8 cellular contexts compared by ENCODE assay signal in genomic region chr2:98134138-98134537, GRCh38. TPM values are rescaled to one million over a fixed set of nuclear protein-coding genes. Genes with fewer than 3 reads are reported as not detected.
A peak's percentile ranks its signal among the peaks of the same experiment; 100 is the strongest.
DNase-seq lines count a peak whose midpoint lies in the region; ATAC-seq, FAIRE-seq and TF ChIP-seq lines count a peak whose summit lies in the region.

No MANE protein-coding gene starts in this region.

- no peak for FAIRE-seq in HepG2 (lab: Jason Lieb, UNC)

- H3K36me3 Mint-ChIP-seq in IgD-negative memory B cell, result no peaks in the 10 kb centered on the region
- no peaks in the 10 kb centered on the region for H3K36me3 Mint-ChIP-seq in activated naive CD8-positive, alpha-beta T cell treated with anti-CD3 and anti-CD28 coated beads, Interleukin-2, amount 50 U/mL, for 24 hours (ENCODE audit: low read depth)

- TF ChIP-seq CTCF in omental fat pad (IDR thresholded peaks at IDR 0.05), result no peak
- TF ChIP-seq CTCF in HepG2 (CRISPR knock-in tag; IDR thresholded peaks at IDR 0.05), result no peak

- 63% methylated on average over 9 of the region's 9 CpGs for WGBS in HepG2 (ENCODE audit: low lambda C conversion rate)

- POLR2A ChIA-PET in HepG2 (lab: Yijun Ruan, JAX), result no interaction called here

- no peak overlapping the region for H3K4me3 ChIP-seq in HepG2 (replicated peaks in 1 of 3; ENCODE audit: insufficient read depth in 1 of 3, low read depth in 2 of 3, low read length in 3 of 3)

- no TSS peak for BruUV-seq in HepG2 (replicated peaks; lab: Mats Ljungman, UMichigan)

- H3K27ac Mint-ChIP-seq in IgD-negative memory B cell, result peak overlapping the region in 2 of 3 donors; percentile 10 to 86
- H3K27ac Mint-ChIP-seq in activated naive CD8-positive, alpha-beta T cell treated with anti-CD3 and anti-CD28 coated beads, Interleukin-2, amount 50 U/mL, for 24 hours, result peak overlapping the region; percentile 87

- H3K9me3 ChIP-seq in HepG2 (ENCODE audit: low read length), result no peaks in the 10 kb centered on the region

- TF ChIP-seq RAD21 in HepG2 (CRISPR knock-in tag; IDR thresholded peaks at IDR 0.05), result no peak

- no peaks in the 10 kb centered on the region for H3K36me3 ChIP-seq in HepG2 (replicated peaks in 1 of 2; ENCODE audit: control insufficient read depth in 1 of 2, insufficient read depth in 2 of 2, low read length in 2 of 2)

- DNase-seq in activated naive CD8-positive, alpha-beta T cell treated with anti-CD3 and anti-CD28 coated beads, Interleukin-2, amount 50 U/mL, for 24 hours, result peak; percentile 68
- DNase-seq in omental fat pad (ENCODE audit: low spot score) (no peak), COLO829 (ENCODE audit: low spot score) (no peak), HepG2 (ENCODE audit: low spot score) (no peak), HPDE6-E6E7 (ENCODE audit: extremely low spot score) (no peak)

- H4K20me1 ChIP-seq in HepG2 (ENCODE audit: insufficient read depth, low read length), result no peaks in the 10 kb centered on the region

- TF ChIP-seq EP300 in HepG2 (IDR thresholded peaks at IDR 0.05; ENCODE audit: low read depth in 2 of 2, low read length in 2 of 2) (no peak), HepG2 (CRISPR knock-in tag; IDR thresholded peaks at IDR 0.05; ENCODE audit: borderline replicate concordance) (no peak)

- CTCF ChIA-PET in HepG2 (lab: Yijun Ruan, JAX; ENCODE audit: low intra/inter-chr PET ratio, low total read pairs), result no interaction called here

- H3K27me3 Mint-ChIP-seq in IgD-negative memory B cell, result no peaks in the 10 kb centered on the region
- peaks cover 8% of the 10 kb centered on the region for H3K27me3 Mint-ChIP-seq in activated naive CD8-positive, alpha-beta T cell treated with anti-CD3 and anti-CD28 coated beads, Interleukin-2, amount 50 U/mL, for 24 hours

- in situ Hi-C loops in HepG2 (cut with HindIII; ENCODE audit: extremely low pct_ligation_motif_present, low pct_unique_long_range_greater_than_20kb), result no loop called here

- no peak overlapping the region for H2AFZ ChIP-seq in HepG2 (ENCODE audit: low read length)

- H3K4me1 Mint-ChIP-seq in IgD-negative memory B cell, result peaks cover 8 to 18% (median 17%) of the 10 kb centered on the region in 3 donors
- H3K4me1 Mint-ChIP-seq in activated naive CD8-positive, alpha-beta T cell treated with anti-CD3 and anti-CD28 coated beads, Interleukin-2, amount 50 U/mL, for 24 hours, result peaks cover 32% of the 10 kb centered on the region

- H3K9me3 Mint-ChIP-seq in IgD-negative memory B cell, result no peaks in the 10 kb centered on the region
- H3K9me3 Mint-ChIP-seq in activated naive CD8-positive, alpha-beta T cell treated with anti-CD3 and anti-CD28 coated beads, Interleukin-2, amount 50 U/mL, for 24 hours, result no peaks in the 10 kb centered on the region

- no peaks in the 10 kb centered on the region for H3K79me2 ChIP-seq in HepG2 (ENCODE audit: insufficient read depth, low read length)

- no peak for TF ChIP-seq POLR2A in HepG2 (IDR thresholded peaks at IDR 0.05; ENCODE audit: insufficient read depth in 1 of 2, low read depth in 2 of 2, low read length in 2 of 2)

- ATAC-seq in GM19043 (IDR thresholded peaks at IDR 0.05; ENCODE audit: low read depth, unreplicated experiment) (peak; percentile 77), omental fat pad (ENCODE audit: low FRiP score) (peak; percentile 59), HG02759 (IDR thresholded peaks at IDR 0.05; ENCODE audit: unreplicated experiment) (no peak), HepG2 (no peak)
- ATAC-seq in activated naive CD8-positive, alpha-beta T cell treated with anti-CD3 and anti-CD28 coated beads, Interleukin-2, amount 50 U/mL, for 24 hours, result peak; percentile 96

- H3K27ac ChIP-seq in HepG2 (ENCODE audit: extremely low read length, insufficient read depth, low read length), result no peak overlapping the region

- H3K4me2 ChIP-seq in HepG2 (ENCODE audit: low read depth, low read length), result no peak overlapping the region

- H3K4me3 Mint-ChIP-seq in IgD-negative memory B cell, result peak overlapping the region in 2 of 4 donors; percentile 2 to 65
- peak overlapping the region; percentile 44 for H3K4me3 Mint-ChIP-seq in activated naive CD8-positive, alpha-beta T cell treated with anti-CD3 and anti-CD28 coated beads, Interleukin-2, amount 50 U/mL, for 24 hours

- H3K4me1 ChIP-seq in HepG2 (ENCODE audit: insufficient read depth, low read length), result no peaks in the 10 kb centered on the region

- H3K27me3 ChIP-seq in HepG2 (ENCODE audit: control insufficient read depth in 1 of 2, insufficient read depth in 2 of 2, low read length in 2 of 2), result peaks cover 4 to 53% of the 10 kb centered on the region in 2 experiments; a peak in 3 of 5 replicates

- H3K9ac ChIP-seq in HepG2 (ENCODE audit: insufficient read depth, low read depth, low read length), result no peak overlapping the region

- intact Hi-C loops in HepG2 (cut with micrococcal nuclease; ENCODE audit: unreplicated experiment), result no loop called here

TF ChIP-seq in HepG2, 621 proteins besides CTCF, POLR2A, EP300 and RAD21:
- TF ChIP-seq ZBTB1 (CRISPR knock-in tag; IDR thresholded peaks at IDR 0.05; ENCODE audit: borderline replicate concordance), result no peak
- TF ChIP-seq CCDC6 (CRISPR knock-in tag; IDR thresholded peaks at IDR 0.05), result no peak
- TF ChIP-seq SYNCRIP (IDR thresholded peaks at IDR 0.05; ENCODE audit: insufficient read depth, low read depth, low read length), result no peak
- no peak for TF ChIP-seq RAD51 (IDR thresholded peaks at IDR 0.05; ENCODE audit: borderline replicate concordance)
- no peak for TF ChIP-seq ZBTB14 (CRISPR knock-in tag; IDR thresholded peaks at IDR 0.05)
- no peak for TF ChIP-seq PLRG1 (conservative IDR thresholded peaks at IDR 0.05)
- no peak for TF ChIP-seq NFKB2 (CRISPR knock-in tag; IDR thresholded peaks at IDR 0.05; ENCODE audit: borderline replicate concordance)
- TF ChIP-seq CREBL2 (CRISPR knock-in tag; IDR thresholded peaks at IDR 0.05; ENCODE audit: borderline replicate concordance), result no peak
- TF ChIP-seq ZFP36L2 (CRISPR knock-in tag; IDR thresholded peaks at IDR 0.05), result no peak
TF ChIP-seq in HepG2: peak in this region for 0.

RNA-seq across cellular contexts. Expression of gene VWA3B, which starts 47.2 kb away (rescaled TPM):
- polyA plus RNA-seq in IgD-negative memory B cell (not detected), HepG2 (2011; rRNA removed) (not detected in 2 replicates)
- total RNA-seq in omental fat pad (under 1 TPM in 1 of 4 donors, not detected in 3; 0.32 TPM), HepG2 (2016; rRNA removed; fragmentation: Illumina TruSeq; extraction: Trizol) (not detected in 2 replicates)
- total RNA-seq in HepG2 (2016; cell fraction: cytosol; rRNA removed; fragmentation: Illumina TruSeq; extraction: Trizol; ENCODE audit: low read depth), result not detected in 2 replicates
- not detected in 2 replicates for total RNA-seq in HepG2 (2016; cell fraction: insoluble cytoplasmic fraction; rRNA removed; fragmentation: Illumina TruSeq; extraction: Trizol)
- total RNA-seq in HepG2 (2016; cell fraction: membrane; rRNA removed; fragmentation: Illumina TruSeq; extraction: Trizol), result not detected in 2 replicates
- not detected in 2 replicates for total RNA-seq in HepG2 (2016; cell fraction: nucleus; rRNA removed; fragmentation: Illumina TruSeq; extraction: Trizol)
- polyA plus RNA-seq in HepG2 (2011; cell fraction: cytosol; rRNA removed), result 0.03 TPM in 1 of 2 replicates, not detected in the other
- not detected in 2 replicates for polyA plus RNA-seq in HepG2 (2011; cell fraction: nucleus; rRNA removed)
- not detected in 2 replicates for polyA plus RNA-seq in HepG2 (2012)
- not detected in 2 replicates for polyA plus RNA-seq in HepG2 (2016; cell fraction: cytosol; fragmentation: Illumina TruSeq; extraction: Trizol; ENCODE audit: low read depth)
- not detected in 2 replicates for polyA plus RNA-seq in HepG2 (2016; cell fraction: insoluble cytoplasmic fraction; fragmentation: Illumina TruSeq; extraction: Trizol; ENCODE audit: low read depth)
- polyA plus RNA-seq in HepG2 (2016; cell fraction: membrane; fragmentation: Illumina TruSeq; extraction: Trizol; ENCODE audit: low read depth), result not detected in 2 replicates
- not detected in 2 replicates for polyA plus RNA-seq in HepG2 (2016; cell fraction: nucleus; fragmentation: Illumina TruSeq; extraction: Trizol; ENCODE audit: insufficient read depth, low read depth)
- polyA minus RNA-seq in HepG2 (2011; rRNA and poly(A)+ RNA removed; ENCODE audit: low replicate concordance), result not detected in 2 replicates
- polyA minus RNA-seq in HepG2 (2011; cell fraction: cytosol; rRNA and poly(A)+ RNA removed), result not detected in 2 replicates
- polyA minus RNA-seq in HepG2 (2011; cell fraction: nucleus; rRNA and poly(A)+ RNA removed), result not detected in 2 replicates

Comparison
In these comparisons a context has a peak if more than half of its experiments do, and no peak if none do; other contexts are left out.
1. ATAC-seq: peak in GM19043 (single experiment), activated naive CD8-positive, alpha-beta T cell treated with anti-CD3 and anti-CD28 coated beads, Interleukin-2, amount 50 U/mL, for 24 hours (single experiment) and omental fat pad (single experiment); none in HG02759 (single experiment) and HepG2 (single experiment).